11 cellular contexts compared by ENCODE assay signal in the genomic region with DNA sequence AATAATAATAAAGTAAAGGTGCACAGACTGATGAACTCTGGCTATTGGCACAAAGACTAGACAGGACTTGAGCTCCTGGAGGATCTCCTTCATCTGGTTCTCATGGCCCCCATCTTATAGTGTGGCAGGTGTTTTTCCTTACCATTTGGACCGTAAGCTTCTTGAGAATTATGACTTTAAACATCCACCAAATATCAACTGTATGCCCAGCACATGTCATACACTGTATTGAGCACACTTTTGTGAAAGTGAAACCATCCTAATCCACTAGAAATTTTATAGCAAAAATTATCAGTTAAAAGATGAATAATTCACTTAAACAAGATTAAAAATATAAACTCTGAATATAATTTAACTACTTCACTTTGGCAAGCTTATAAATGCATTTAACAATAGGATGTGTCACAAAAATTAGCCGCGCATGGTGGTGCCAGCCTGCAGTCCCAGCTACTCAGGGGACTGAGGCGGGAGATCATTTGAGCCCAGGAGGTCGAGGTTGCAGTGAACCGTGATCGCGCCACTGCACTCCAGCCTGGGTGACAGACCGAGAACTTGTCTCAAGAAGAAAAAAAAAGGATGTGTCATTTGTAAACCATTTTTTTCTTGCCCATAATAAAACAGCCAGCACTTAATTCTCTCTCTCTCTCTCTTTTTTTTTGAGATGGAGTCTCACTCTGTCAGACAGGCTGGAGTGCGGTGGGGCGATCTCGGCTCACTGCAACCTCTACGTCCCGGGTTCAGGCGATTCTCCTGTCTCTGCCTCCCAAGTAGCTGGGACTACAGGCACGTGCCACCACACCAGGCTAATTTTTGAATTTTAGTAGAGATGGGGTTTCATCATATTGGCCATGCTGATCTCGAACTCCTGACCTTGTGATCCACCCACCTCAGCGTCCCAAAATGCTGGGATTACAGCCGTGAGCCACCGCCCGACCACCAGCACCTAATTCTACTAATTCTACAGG. TPM values are rescaled to one million over a fixed set of nuclear protein-coding genes. Genes with fewer than 3 reads are reported as not detected.
DNase-seq lines count a peak whose midpoint lies in the region; ATAC-seq and TF ChIP-seq lines count a peak whose summit lies in the region.
"Had no signal": no experiment of that assay in that cellular context is flagged by ENCODE, and none has a peak within 500 bp of the region (broad histone marks: within the 10 kb centered on the region; RNA-seq: fewer than 3 reads in every experiment).

No MANE protein-coding gene starts in this region.

- no peak for TF ChIP-seq POLR2A in sigmoid colon (IDR thresholded peaks at IDR 0.05)

- no peak overlapping the region for H3K27ac ChIP-seq in sigmoid colon
- H3K27ac ChIP-seq: upper lobe of right lung had no signal

- H3K4me3 ChIP-seq in sigmoid colon: no peak overlapping the region
- H3K4me3 ChIP-seq: upper lobe of right lung had no signal

- H3K4me1 ChIP-seq in sigmoid colon: peaks cover 0 to 26% (median 4%) of the 10 kb centered on the region in 4 donors

- peak overlapping the region; percentile 49 to 83 for H3K27ac Mint-ChIP-seq in natural killer cell treated with Interleukin-12 subunit alpha and Interleukin-12 subunit beta and Interleukin-15 and Interleukin-18, amount 100 ng/mL, for 72 hours

- H3K4me1 Mint-ChIP-seq in natural killer cell treated with Interleukin-12 subunit alpha and Interleukin-12 subunit beta and Interleukin-15 and Interleukin-18, amount 100 ng/mL, for 72 hours (ENCODE audit: low read depth in 2 of 2): peaks cover 53 to 56% of the 10 kb centered on the region in 2 donors

- ATAC-seq in GM18861 (IDR thresholded peaks at IDR 0.05; ENCODE audit: unreplicated experiment) (peak; percentile 55), HG02588 (IDR thresholded peaks at IDR 0.05; ENCODE audit: unreplicated experiment) (peak; percentile 52)
- peak; percentile 66 to 81 for ATAC-seq in natural killer cell treated with Interleukin-12 subunit alpha and Interleukin-12 subunit beta and Interleukin-15 and Interleukin-18, amount 100 ng/mL, for 72 hours
- ATAC-seq: upper lobe of right lung had no signal

- intact Hi-C loops in sigmoid colon (cut with DNase I): no loop called here

- peak overlapping the region; percentile 54 for H3K4me3 Mint-ChIP-seq in natural killer cell treated with Interleukin-12 subunit alpha and Interleukin-12 subunit beta and Interleukin-15 and Interleukin-18, amount 100 ng/mL, for 72 hours

- 75 to 91% methylated on average over 21 of the region's 21 CpGs for WGBS in sigmoid colon, 2 donors

- H3K27me3 ChIP-seq in sigmoid colon: no peaks in the 10 kb centered on the region
- H3K27me3 ChIP-seq: upper lobe of right lung had no signal

- DNase-seq in NK-92 treated with Interleukin-12 subunit alpha and Interleukin-12 subunit beta, amount 100 ng/mL, for 24 hours (lab: John Stamatoyannopoulos, UW): peak; percentile 37
- DNase-seq in natural killer cell treated with Interleukin-12 subunit alpha and Interleukin-12 subunit beta and Interleukin-15 and Interleukin-18, amount 100 ng/mL, for 72 hours (ENCODE audit: low spot score): no peak
- DNase-seq in sigmoid colon (no peak), OCI-M1 (lab: John Stamatoyannopoulos, UW) (no peak), NCI-H1930 (lab: John Stamatoyannopoulos, UW) (no peak), GM13976 (ENCODE audit: low spot score) (no peak)
- DNase-seq: anterior cingulate cortex, head of caudate nucleus, upper lobe of right lung had no signal

- no peaks in the 10 kb centered on the region for H3K36me3 ChIP-seq in sigmoid colon
- H3K36me3 ChIP-seq: upper lobe of right lung had no signal

- in situ Hi-C loops in GM13976 (cut with MboI; ENCODE audit: low sequenced_read_pairs, unreplicated experiment): no loop called here

- TF ChIP-seq EP300 in sigmoid colon (IDR thresholded peaks at IDR 0.05): no peak

- H3K36me3 Mint-ChIP-seq in natural killer cell treated with Interleukin-12 subunit alpha and Interleukin-12 subunit beta and Interleukin-15 and Interleukin-18, amount 100 ng/mL, for 72 hours: peaks cover 6% of the 10 kb centered on the region

- H3K9me3 ChIP-seq in sigmoid colon: no peaks in the 10 kb centered on the region
- H3K9me3 ChIP-seq: upper lobe of right lung had no signal

- H3K9me3 Mint-ChIP-seq in natural killer cell treated with Interleukin-12 subunit alpha and Interleukin-12 subunit beta and Interleukin-15 and Interleukin-18, amount 100 ng/mL, for 72 hours: no peaks in the 10 kb centered on the region

- TF ChIP-seq CTCF in sigmoid colon (IDR thresholded peaks at IDR 0.05) (no peak), GM13976 (IDR thresholded peaks at IDR 0.05; ENCODE audit: borderline replicate concordance, control extremely low read depth, extremely low read depth, insufficient read depth, missing control alignments) (no peak)

- H3K27me3 Mint-ChIP-seq in natural killer cell treated with Interleukin-12 subunit alpha and Interleukin-12 subunit beta and Interleukin-15 and Interleukin-18, amount 100 ng/mL, for 72 hours: no peaks in the 10 kb centered on the region

RNA-seq across cellular contexts. Expression of a gene that starts 9.1 kb away (rescaled TPM):
- total RNA-seq in natural killer cell treated with Interleukin-12 subunit alpha and Interleukin-12 subunit beta and Interleukin-15 and Interleukin-18, amount 100 ng/mL, for 72 hours: 10 to 100 TPM; 45.7 to 58.1 TPM
- total RNA-seq in sigmoid colon: 10 to 100 TPM; 11.5 to 21.7 (median 15.0) TPM
- polyA plus RNA-seq in sigmoid colon: 1 to 10 TPM; 1.8 to 7.3 (median 2.4) TPM
